ENCODE assay signal across 18 cellular contexts in genomic region chr9:77180056-77180455, GRCh38. TPM values are rescaled to one million over a fixed set of nuclear protein-coding genes. Genes with fewer than 3 reads are reported as not detected.
DNase-seq lines count a peak whose midpoint lies in the region; ATAC-seq, FAIRE-seq and TF ChIP-seq lines count a peak whose summit lies in the region.
"Had no signal": no experiment of that assay in that cellular context is flagged by ENCODE, and none has a peak within 500 bp of the region (broad histone marks: within the 10 kb centered on the region; RNA-seq: fewer than 3 reads in every experiment).

No MANE protein-coding gene starts in this region.

- H3K9me3 ChIP-seq in K562 (replicated peaks; ENCODE audit: control insufficient read depth, insufficient read depth, low read depth, low read length) (no peaks in the 10 kb centered on the region), gastrocnemius medialis (no peaks in the 10 kb centered on the region), ascending aorta (no peaks in the 10 kb centered on the region)
- H3K9me3 ChIP-seq: heart left ventricle, uterus had no signal

- TF ChIP-seq CTCF in NB4 (IDR thresholded peaks at IDR 0.05; ENCODE audit: low read depth, low read length) (no peak), K562 (IDR thresholded peaks at IDR 0.05 in 2 of 3, conservative IDR thresholded peaks at IDR 0.05 in 1 of 3; ENCODE audit: insufficient read depth in 2 of 3, low read depth in 1 of 3, low read length in 3 of 3) (no peak), gastrocnemius medialis (IDR thresholded peaks at IDR 0.05 in 4 of 5, conservative IDR thresholded peaks at IDR 0.05 in 1 of 5) (no peak), ascending aorta (IDR thresholded peaks at IDR 0.05) (no peak)

- BruUV-seq in K562 (replicated peaks; lab: Mats Ljungman, UMichigan): no TSS peak

- H3K4me3 ChIP-seq in NB4 (ENCODE audit: low read depth, low read length): peak overlapping the region; percentile 89
- H3K4me3 ChIP-seq in K562: peak overlapping the region; percentile 87
- no peak overlapping the region for H3K4me3 ChIP-seq in gastrocnemius medialis
- H3K4me3 ChIP-seq in ascending aorta: no peak overlapping the region
- H3K4me3 ChIP-seq: uterus had no signal

- H3K36me3 ChIP-seq in K562 (ENCODE audit: control insufficient read depth, insufficient read depth, low read length) (no peaks in the 10 kb centered on the region), gastrocnemius medialis (no peaks in the 10 kb centered on the region), ascending aorta (no peaks in the 10 kb centered on the region)
- H3K36me3 ChIP-seq: heart left ventricle, uterus had no signal

- H3K9me1 ChIP-seq in K562 (ENCODE audit: control insufficient read depth, insufficient read depth, low read length): no peaks in the 10 kb centered on the region

- H4K20me1 ChIP-seq in K562 (replicated peaks; ENCODE audit: control insufficient read depth, insufficient read depth, low read length): no peaks in the 10 kb centered on the region

- DNase-seq in activated T-cell treated with anti-CD3 and anti-CD28 coated beads, Interleukin-2, amount 50 U/mL, for 72 hours: no peak
- DNase-seq in activated T-cell treated with anti-CD3 and anti-CD28 coated beads, Interleukin-2, amount 50 U/mL, for 1 hour: no peak
- DNase-seq in NB4 (ENCODE audit: low read depth): no peak
- DNase-seq in K562 (ENCODE audit: extremely low read depth in 1 of 4, low spot score in 3 of 4): no peak
- DNase-seq in gastrocnemius medialis: no peak
- DNase-seq in ascending aorta (ENCODE audit: low spot score in 2 of 2): no peak
- DNase-seq in hypothalamus (lab: John Stamatoyannopoulos, UW): no peak
- DNase-seq: activated CD8-positive, alpha-beta memory T cell treated with anti-CD3 and anti-CD28 coated beads, Interleukin-2, amount 50 U/mL, for 48 hours; heart left ventricle; NCI-H2171; OCI-M1; stimulated activated CD4-positive, alpha-beta T cell treated with anti-CD3 and anti-CD28 coated beads, Interleukin-15, amount 100 ng/mL, for 24 hours; stimulated activated CD8-positive, alpha-beta memory T cell treated with anti-CD3 and anti-CD28 coated beads, Interleukin-4, amount 100 ng/mL, for 48 hours; T1000; uterus had no signal

- ATAC-seq in activated T-cell treated with anti-CD3 and anti-CD28 coated beads, Interleukin-2, amount 50 U/mL, for 72 hours (replicated peaks in 1 of 2): no peak
- no peak for ATAC-seq in K562
- no peak for ATAC-seq in gastrocnemius medialis
- no peak for ATAC-seq in GM19351 (IDR thresholded peaks at IDR 0.05; ENCODE audit: unreplicated experiment)
- ATAC-seq: heart left ventricle had no signal

- no peaks in the 10 kb centered on the region for H3K27me3 Mint-ChIP-seq in activated T-cell treated with anti-CD3 and anti-CD28 coated beads, Interleukin-2, amount 50 U/mL, for 72 hours (ENCODE audit: low read depth)

- FAIRE-seq in K562 (lab: Jason Lieb, UNC): no peak
- FAIRE-seq: bronchial epithelial cell, endometrium had no signal

- peak overlapping the region; percentile 32; the same call in 1 of the 2 replicates for H3K4me2 ChIP-seq in K562 (ENCODE audit: insufficient read depth, low read length)

- H3K36me3 Mint-ChIP-seq in activated T-cell treated with anti-CD3 and anti-CD28 coated beads, Interleukin-2, amount 50 U/mL, for 72 hours (ENCODE audit: insufficient read depth in 2 of 2): peaks cover 0 to 3% of the 10 kb centered on the region in 2 donors

- H3K4me1 ChIP-seq in K562 (replicated peaks in 1 of 2; ENCODE audit: control insufficient read depth in 2 of 2, insufficient read depth in 2 of 2, low read length in 2 of 2) (peaks cover 5 to 10% of the 10 kb centered on the region in 2 experiments; a peak in 4 of 5 replicates), gastrocnemius medialis (peaks cover 37 to 39% of the 10 kb centered on the region in 2 donors), ascending aorta (peaks cover 0 to 15% of the 10 kb centered on the region in 2 donors)
- H3K4me1 ChIP-seq: uterus had no signal

- POLR2A ChIA-PET in K562 (lab: Yijun Ruan, JAX): no interaction called here

- H3K27me3 ChIP-seq in K562 (ENCODE audit: control insufficient read depth in 2 of 2, insufficient read depth in 2 of 2, low read length in 2 of 2) (no peaks in the 10 kb centered on the region), gastrocnemius medialis (no peaks in the 10 kb centered on the region), ascending aorta (no peaks in the 10 kb centered on the region)
- H3K27me3 ChIP-seq: heart left ventricle, uterus had no signal

- TF ChIP-seq RAD21 in K562 (CRISPR knock-in tag; conservative IDR thresholded peaks at IDR 0.05 in 1 of 2, IDR thresholded peaks at IDR 0.05 in 1 of 2): no peak

- peak overlapping the region in 1 of 2 experiments; percentile 87; a peak in 1 of 4 replicates for H3K9ac ChIP-seq in K562 (ENCODE audit: insufficient read depth in 1 of 2, low read depth in 2 of 2, low read length in 2 of 2)

- peaks cover 30% of the 10 kb centered on the region for H3K4me1 Mint-ChIP-seq in activated T-cell treated with anti-CD3 and anti-CD28 coated beads, Interleukin-2, amount 50 U/mL, for 72 hours (ENCODE audit: low read depth)

- H2AFZ ChIP-seq in K562 (ENCODE audit: low read depth, low read length): no peak overlapping the region

- no peaks in the 10 kb centered on the region for H3K9me3 Mint-ChIP-seq in activated T-cell treated with anti-CD3 and anti-CD28 coated beads, Interleukin-2, amount 50 U/mL, for 72 hours

- H3K27ac Mint-ChIP-seq in activated T-cell treated with anti-CD3 and anti-CD28 coated beads, Interleukin-2, amount 50 U/mL, for 72 hours: peak overlapping the region; percentile 75

- peak overlapping the region; percentile 94 to 96 for H3K4me3 Mint-ChIP-seq in activated T-cell treated with anti-CD3 and anti-CD28 coated beads, Interleukin-2, amount 50 U/mL, for 72 hours

- in situ Hi-C loops in K562 (cut with MboI) (no loop called here), gastrocnemius medialis (cut with MboI; ENCODE audit: low sequenced_read_pairs in 4 of 4) (no loop called here)

- no peak for TF ChIP-seq EP300 in K562 (IDR thresholded peaks at IDR 0.05; ENCODE audit: low read length)

- H3K27ac ChIP-seq in K562 (ENCODE audit: extremely low read depth, low read depth, low read length) (peak overlapping the region; percentile 34; the same call in 2 of the 3 replicates), gastrocnemius medialis (peak overlapping the region in 3 of 4 donors; percentile 38 to 98 (median 97)), ascending aorta (no peak overlapping the region)
- H3K27ac ChIP-seq: uterus had no signal

- TF ChIP-seq POLR2A in NB4 (IDR thresholded peaks at IDR 0.05; ENCODE audit: extremely low read depth, insufficient read length) (no peak), K562 (conservative IDR thresholded peaks at IDR 0.05) (no peak), gastrocnemius medialis (IDR thresholded peaks at IDR 0.05) (no peak)

- CTCF ChIA-PET in K562 (lab: Yijun Ruan, JAX; ENCODE audit: low intra/inter-chr PET ratio): no interaction called here

- peaks cover 74% of the 10 kb centered on the region for H3K79me2 ChIP-seq in K562 (ENCODE audit: control insufficient read depth, insufficient read depth, low read length)

- intact Hi-C loops in K562 (cut with micrococcal nuclease) (no loop called here), gastrocnemius medialis (cut with DNase I; ENCODE audit: low total_unique reads) (no loop called here), ascending aorta (cut with DNase I) (no loop called here)

TF ChIP-seq in K562, 482 proteins besides CTCF, POLR2A, EP300 and RAD21 (continues in another document):
- no peak for TF ChIP-seq ZBTB5 (IDR thresholded peaks at IDR 0.05)
- TF ChIP-seq MEIS2 (IDR thresholded peaks at IDR 0.05; ENCODE audit: partially characterized antibody): no peak
- TF ChIP-seq HES1 (IDR thresholded peaks at IDR 0.05; ENCODE audit: low read depth): no peak

RNA-seq across cellular contexts. Expression of gene VPS13A, which starts 2.7 kb away (rescaled TPM):
- 10 to 100 TPM; 29.7 to 30.1 TPM for total RNA-seq in activated T-cell treated with anti-CD3 and anti-CD28 coated beads, Interleukin-2, amount 50 U/mL, for 72 hours
- 27.5 and 173 TPM in 2 replicates for total RNA-seq in K562 (2011; cell fraction: chromatin; rRNA removed; ENCODE audit: low replicate concordance)
- 16.5 and 24.1 TPM in 2 replicates for total RNA-seq in K562 (2011; cell fraction: nucleolus; rRNA removed)
- 44.7 and 60.8 TPM in 2 replicates for total RNA-seq in K562 (2011; cell fraction: nucleoplasm; rRNA removed)
- 11.0 and 12.2 TPM in 2 replicates for total RNA-seq in K562 (2014; rRNA removed)
- 29.9 and 32.1 TPM in 2 replicates for total RNA-seq in K562 (2014; rRNA removed; fragmentation: Illumina TruSeq; extraction: Trizol)
- 24.0 and 26.8 TPM in 2 replicates for total RNA-seq in K562 (2015; rRNA removed; fragmentation: Illumina TruSeq; extraction: Trizol)
- total RNA-seq in K562 (2021): 18.8 and 21.2 TPM in 2 replicates
- 16.3 and 21.3 TPM in 2 replicates for polyA plus RNA-seq in K562 (2011; rRNA removed)
- polyA plus RNA-seq in K562 (2011; cell fraction: cytosol; rRNA removed): 1.8 and 3.9 TPM in 2 replicates
- polyA plus RNA-seq in K562 (2011; cell fraction: nucleus; rRNA removed): 26.1 and 31.4 TPM in 2 replicates
- polyA plus RNA-seq in K562 (2012): 7.4 and 10.1 TPM in 2 replicates
- 11.0 and 14.7 TPM in 2 replicates for polyA plus RNA-seq in K562 (2014; fragmentation: Illumina TruSeq; extraction: Trizol)
- polyA plus RNA-seq in K562 (2014; fragmentation: Nextera tagmentation; extraction: Ambion mirVana): 1 to 10 TPM; 5.6 to 6.3 TPM
- polyA plus RNA-seq in K562 (2014; rRNA removed): 11.6 and 12.3 TPM in 2 replicates
- polyA minus RNA-seq in K562 (2011; rRNA and poly(A)+ RNA removed): 62.8 and 84.0 TPM in 2 replicates
- 17.3 and 22.0 TPM in 2 replicates for polyA minus RNA-seq in K562 (2011; cell fraction: cytosol; rRNA and poly(A)+ RNA removed)
- 86.3 and 155 TPM in 2 replicates for polyA minus RNA-seq in K562 (2011; cell fraction: nucleus; rRNA and poly(A)+ RNA removed)
- total RNA-seq in gastrocnemius medialis: 10 to 100 TPM; 16.4 to 51.0 (median 29.4) TPM
- 18.8 TPM for total RNA-seq in ascending aorta

Comparison
In these comparisons a context has a peak if more than half of its experiments do, and no peak if none do; other contexts are left out.
1. H3K4me3 ChIP-seq: peak in NB4 (single experiment) and K562 (single experiment); none in gastrocnemius medialis (0 of 4) and ascending aorta (0 of 2).
2. H3K27ac ChIP-seq: peak in K562 (single experiment) and gastrocnemius medialis (3 of 4); none in ascending aorta (0 of 2).